ENCODE assay signal across 1 cellular context in the genomic region with DNA sequence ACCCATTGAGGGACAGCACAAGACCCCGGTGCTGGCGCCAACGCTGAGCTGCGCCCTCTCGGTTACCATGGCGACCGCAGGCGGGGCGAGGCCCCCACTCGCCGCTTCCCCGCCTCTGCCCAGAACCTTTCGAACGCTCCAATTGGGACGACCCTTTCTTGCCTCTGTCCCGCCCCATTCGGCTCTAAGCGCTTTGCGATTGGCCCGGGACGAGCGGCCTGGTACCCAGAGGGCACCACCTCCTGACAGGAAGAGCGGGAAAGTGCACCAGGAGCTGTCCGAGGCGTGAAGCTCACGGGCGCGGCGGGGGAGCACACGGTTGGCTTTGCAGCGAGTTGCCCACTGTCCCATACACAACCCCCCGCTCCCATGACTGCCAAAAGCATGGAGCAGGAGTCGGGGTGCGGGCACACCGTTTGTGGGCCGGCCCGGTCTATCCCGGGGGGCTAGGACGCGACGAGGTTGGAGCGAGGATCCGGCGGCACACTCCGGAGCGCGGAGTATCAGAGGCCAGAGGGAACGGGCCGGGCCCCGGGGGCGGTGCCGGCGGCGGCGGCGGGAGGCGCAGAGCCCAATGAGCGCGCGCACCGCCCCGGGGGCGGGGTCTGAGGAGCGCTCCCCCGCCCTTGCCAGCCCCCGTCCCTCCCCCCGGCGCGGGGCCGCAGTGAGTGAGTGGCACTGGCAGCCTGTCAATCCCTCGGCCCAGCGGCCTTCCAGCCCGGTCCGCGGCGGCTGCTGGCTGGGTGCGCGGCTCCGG.
TF ChIP-seq lines count a peak whose summit lies in the region.

No MANE protein-coding gene starts in this region.

TF ChIP-seq in HepG2, 621 proteins besides CTCF, POLR2A, EP300 and RAD21 (continued from another document and continues in another):
- TF ChIP-seq, protein P1, sequence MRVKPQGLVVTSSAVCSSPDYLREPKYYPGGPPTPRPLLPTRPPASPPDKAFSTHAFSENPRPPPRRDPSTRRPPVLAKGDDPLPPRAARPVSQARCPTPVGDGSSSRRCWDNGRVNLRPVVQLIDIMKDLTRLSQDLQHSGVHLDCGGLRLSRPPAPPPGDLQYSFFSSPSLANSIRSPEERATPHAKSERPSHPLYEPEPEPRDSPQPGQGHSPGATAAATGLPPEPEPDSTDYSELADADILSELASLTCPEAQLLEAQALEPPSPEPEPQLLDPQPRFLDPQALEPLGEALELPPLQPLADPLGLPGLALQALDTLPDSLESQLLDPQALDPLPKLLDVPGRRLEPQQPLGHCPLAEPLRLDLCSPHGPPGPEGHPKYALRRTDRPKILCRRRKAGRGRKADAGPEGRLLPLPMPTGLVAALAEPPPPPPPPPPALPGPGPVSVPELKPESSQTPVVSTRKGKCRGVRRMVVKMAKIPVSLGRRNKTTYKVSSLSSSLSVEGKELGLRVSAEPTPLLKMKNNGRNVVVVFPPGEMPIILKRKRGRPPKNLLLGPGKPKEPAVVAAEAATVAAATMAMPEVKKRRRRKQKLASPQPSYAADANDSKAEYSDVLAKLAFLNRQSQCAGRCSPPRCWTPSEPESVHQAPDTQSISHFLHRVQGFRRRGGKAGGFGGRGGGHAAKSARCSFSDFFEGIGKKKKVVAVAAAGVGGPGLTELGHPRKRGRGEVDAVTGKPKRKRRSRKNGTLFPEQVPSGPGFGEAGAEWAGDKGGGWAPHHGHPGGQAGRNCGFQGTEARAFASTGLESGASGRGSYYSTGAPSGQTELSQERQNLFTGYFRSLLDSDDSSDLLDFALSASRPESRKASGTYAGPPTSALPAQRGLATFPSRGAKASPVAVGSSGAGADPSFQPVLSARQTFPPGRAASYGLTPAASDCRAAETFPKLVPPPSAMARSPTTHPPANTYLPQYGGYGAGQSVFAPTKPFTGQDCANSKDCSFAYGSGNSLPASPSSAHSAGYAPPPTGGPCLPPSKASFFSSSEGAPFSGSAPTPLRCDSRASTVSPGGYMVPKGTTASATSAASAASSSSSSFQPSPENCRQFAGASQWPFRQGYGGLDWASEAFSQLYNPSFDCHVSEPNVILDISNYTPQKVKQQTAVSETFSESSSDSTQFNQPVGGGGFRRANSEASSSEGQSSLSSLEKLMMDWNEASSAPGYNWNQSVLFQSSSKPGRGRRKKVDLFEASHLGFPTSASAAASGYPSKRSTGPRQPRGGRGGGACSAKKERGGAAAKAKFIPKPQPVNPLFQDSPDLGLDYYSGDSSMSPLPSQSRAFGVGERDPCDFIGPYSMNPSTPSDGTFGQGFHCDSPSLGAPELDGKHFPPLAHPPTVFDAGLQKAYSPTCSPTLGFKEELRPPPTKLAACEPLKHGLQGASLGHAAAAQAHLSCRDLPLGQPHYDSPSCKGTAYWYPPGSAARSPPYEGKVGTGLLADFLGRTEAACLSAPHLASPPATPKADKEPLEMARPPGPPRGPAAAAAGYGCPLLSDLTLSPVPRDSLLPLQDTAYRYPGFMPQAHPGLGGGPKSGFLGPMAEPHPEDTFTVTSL (CRISPR knock-in tag; IDR thresholded peaks at IDR 0.05; ENCODE audit: borderline replicate concordance), result peak; percentile 23; the same call in 1 of the 2 replicates
- TF ChIP-seq TOE1 (CRISPR knock-in tag; IDR thresholded peaks at IDR 0.05) (no peak; the same call in 1 of the 2 replicates), SIX4 (CRISPR knock-in tag; IDR thresholded peaks at IDR 0.05) (no peak; the same call in 1 of the 2 replicates), TBX2 (CRISPR knock-in tag; IDR thresholded peaks at IDR 0.05; ENCODE audit: borderline replicate concordance) (peak; percentile 96), CCAR2 (optimal IDR thresholded peaks at IDR 0.05; ENCODE audit: low read depth, low read length) (no peak), SOX6 (IDR thresholded peaks at IDR 0.05) (no peak), SOX6 (CRISPR knock-in tag; IDR thresholded peaks at IDR 0.05) (peak; percentile 58; the same call in 1 of the 2 replicates), ZNF496 (CRISPR knock-in tag; IDR thresholded peaks at IDR 0.05; ENCODE audit: insufficient replicate concordance) (peak; percentile 58), ZNF44 (CRISPR knock-in tag; IDR thresholded peaks at IDR 0.05) (peak; percentile 80; the same call in 1 of the 2 replicates), SIN3B (IDR thresholded peaks at IDR 0.05; ENCODE audit: low read length) (no peak), GATA4 (IDR thresholded peaks at IDR 0.05; ENCODE audit: borderline replicate concordance, low read depth) (no peak), ETV5 (CRISPR knock-in tag; IDR thresholded peaks at IDR 0.05; ENCODE audit: borderline replicate concordance) (peak; percentile 67), DR1 (CRISPR knock-in tag; IDR thresholded peaks at IDR 0.05) (peak; percentile 74; the same call in 1 of the 2 replicates), HNRNPH1 (optimal IDR thresholded peaks at IDR 0.05; ENCODE audit: low read depth, low read length) (no peak), ZC3H4 (CRISPR knock-in tag; IDR thresholded peaks at IDR 0.05; ENCODE audit: borderline replicate concordance) (no peak), ZNF331 (CRISPR knock-in tag; IDR thresholded peaks at IDR 0.05) (peak; percentile 80; the same call in 1 of the 2 replicates), ZNF841 (CRISPR knock-in tag; IDR thresholded peaks at IDR 0.05; ENCODE audit: borderline replicate concordance) (peak; percentile 95), ZNF124 (CRISPR knock-in tag; IDR thresholded peaks at IDR 0.05) (peak; percentile 50; the same call in 1 of the 2 replicates), SRSF1 (optimal IDR thresholded peaks at IDR 0.05; ENCODE audit: low read depth, low read length) (no peak), EZH2 (conservative IDR thresholded peaks at IDR 0.05; ENCODE audit: low read depth, low read length) (no peak), ZNF432 (CRISPR knock-in tag; IDR thresholded peaks at IDR 0.05; ENCODE audit: borderline replicate concordance) (no peak), KLF6 (CRISPR knock-in tag; IDR thresholded peaks at IDR 0.05) (peak; percentile 95), NR2F2 (IDR thresholded peaks at IDR 0.05; ENCODE audit: borderline replicate concordance, low read depth) (no peak), ZNF556 (CRISPR knock-in tag; IDR thresholded peaks at IDR 0.05; ENCODE audit: borderline replicate concordance) (peak; percentile 77; the same call in 1 of the 2 replicates), SMAD9 (CRISPR knock-in tag; IDR thresholded peaks at IDR 0.05) (no peak), ZNF703 (CRISPR knock-in tag; IDR thresholded peaks at IDR 0.05; ENCODE audit: borderline replicate concordance) (peak; percentile 73), ZNF235 (CRISPR knock-in tag; IDR thresholded peaks at IDR 0.05; ENCODE audit: borderline replicate concordance) (peak; percentile 85; the same call in 1 of the 2 replicates), PHF8 (CRISPR knock-in tag; IDR thresholded peaks at IDR 0.05) (peak; percentile 63)
- TF ChIP-seq, protein P2, sequence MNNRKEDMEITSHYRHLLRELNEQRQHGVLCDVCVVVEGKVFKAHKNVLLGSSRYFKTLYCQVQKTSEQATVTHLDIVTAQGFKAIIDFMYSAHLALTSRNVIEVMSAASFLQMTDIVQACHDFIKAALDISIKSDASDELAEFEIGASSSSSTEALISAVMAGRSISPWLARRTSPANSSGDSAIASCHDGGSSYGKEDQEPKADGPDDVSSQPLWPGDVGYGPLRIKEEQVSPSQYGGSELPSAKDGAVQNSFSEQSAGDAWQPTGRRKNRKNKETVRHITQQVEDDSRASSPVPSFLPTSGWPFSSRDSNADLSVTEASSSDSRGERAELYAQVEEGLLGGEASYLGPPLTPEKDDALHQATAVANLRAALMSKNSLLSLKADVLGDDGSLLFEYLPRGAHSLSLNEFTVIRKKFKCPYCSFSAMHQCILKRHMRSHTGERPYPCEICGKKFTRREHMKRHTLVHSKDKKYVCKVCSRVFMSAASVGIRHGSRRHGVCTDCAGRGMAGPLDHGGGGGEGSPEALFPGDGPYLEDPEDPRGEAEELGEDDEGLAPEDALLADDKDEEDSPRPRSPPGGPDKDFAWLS (CRISPR knock-in tag; IDR thresholded peaks at IDR 0.05; ENCODE audit: borderline replicate concordance), result no peak
- TF ChIP-seq, protein P3, sequence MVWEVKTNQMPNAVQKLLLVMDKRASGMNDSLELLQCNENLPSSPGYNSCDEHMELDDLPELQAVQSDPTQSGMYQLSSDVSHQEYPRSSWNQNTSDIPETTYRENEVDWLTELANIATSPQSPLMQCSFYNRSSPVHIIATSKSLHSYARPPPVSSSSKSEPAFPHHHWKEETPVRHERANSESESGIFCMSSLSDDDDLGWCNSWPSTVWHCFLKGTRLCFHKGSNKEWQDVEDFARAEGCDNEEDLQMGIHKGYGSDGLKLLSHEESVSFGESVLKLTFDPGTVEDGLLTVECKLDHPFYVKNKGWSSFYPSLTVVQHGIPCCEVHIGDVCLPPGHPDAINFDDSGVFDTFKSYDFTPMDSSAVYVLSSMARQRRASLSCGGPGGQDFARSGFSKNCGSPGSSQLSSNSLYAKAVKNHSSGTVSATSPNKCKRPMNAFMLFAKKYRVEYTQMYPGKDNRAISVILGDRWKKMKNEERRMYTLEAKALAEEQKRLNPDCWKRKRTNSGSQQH (CRISPR knock-in tag; IDR thresholded peaks at IDR 0.05; ENCODE audit: low read depth), result no peak
- TF ChIP-seq, protein P4, sequence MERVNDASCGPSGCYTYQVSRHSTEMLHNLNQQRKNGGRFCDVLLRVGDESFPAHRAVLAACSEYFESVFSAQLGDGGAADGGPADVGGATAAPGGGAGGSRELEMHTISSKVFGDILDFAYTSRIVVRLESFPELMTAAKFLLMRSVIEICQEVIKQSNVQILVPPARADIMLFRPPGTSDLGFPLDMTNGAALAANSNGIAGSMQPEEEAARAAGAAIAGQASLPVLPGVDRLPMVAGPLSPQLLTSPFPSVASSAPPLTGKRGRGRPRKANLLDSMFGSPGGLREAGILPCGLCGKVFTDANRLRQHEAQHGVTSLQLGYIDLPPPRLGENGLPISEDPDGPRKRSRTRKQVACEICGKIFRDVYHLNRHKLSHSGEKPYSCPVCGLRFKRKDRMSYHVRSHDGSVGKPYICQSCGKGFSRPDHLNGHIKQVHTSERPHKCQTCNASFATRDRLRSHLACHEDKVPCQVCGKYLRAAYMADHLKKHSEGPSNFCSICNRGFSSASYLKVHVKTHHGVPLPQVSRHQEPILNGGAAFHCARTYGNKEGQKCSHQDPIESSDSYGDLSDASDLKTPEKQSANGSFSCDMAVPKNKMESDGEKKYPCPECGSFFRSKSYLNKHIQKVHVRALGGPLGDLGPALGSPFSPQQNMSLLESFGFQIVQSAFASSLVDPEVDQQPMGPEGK (CRISPR knock-in tag; IDR thresholded peaks at IDR 0.05), result peak; percentile 88
- TF ChIP-seq, protein P5, sequence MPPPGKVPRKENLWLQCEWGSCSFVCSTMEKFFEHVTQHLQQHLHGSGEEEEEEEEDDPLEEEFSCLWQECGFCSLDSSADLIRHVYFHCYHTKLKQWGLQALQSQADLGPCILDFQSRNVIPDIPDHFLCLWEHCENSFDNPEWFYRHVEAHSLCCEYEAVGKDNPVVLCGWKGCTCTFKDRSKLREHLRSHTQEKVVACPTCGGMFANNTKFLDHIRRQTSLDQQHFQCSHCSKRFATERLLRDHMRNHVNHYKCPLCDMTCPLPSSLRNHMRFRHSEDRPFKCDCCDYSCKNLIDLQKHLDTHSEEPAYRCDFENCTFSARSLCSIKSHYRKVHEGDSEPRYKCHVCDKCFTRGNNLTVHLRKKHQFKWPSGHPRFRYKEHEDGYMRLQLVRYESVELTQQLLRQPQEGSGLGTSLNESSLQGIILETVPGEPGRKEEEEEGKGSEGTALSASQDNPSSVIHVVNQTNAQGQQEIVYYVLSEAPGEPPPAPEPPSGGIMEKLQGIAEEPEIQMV (CRISPR knock-in tag; IDR thresholded peaks at IDR 0.05; ENCODE audit: low read depth), result peak; percentile 85; the same call in 1 of the 2 replicates
- TF ChIP-seq, protein P6, sequence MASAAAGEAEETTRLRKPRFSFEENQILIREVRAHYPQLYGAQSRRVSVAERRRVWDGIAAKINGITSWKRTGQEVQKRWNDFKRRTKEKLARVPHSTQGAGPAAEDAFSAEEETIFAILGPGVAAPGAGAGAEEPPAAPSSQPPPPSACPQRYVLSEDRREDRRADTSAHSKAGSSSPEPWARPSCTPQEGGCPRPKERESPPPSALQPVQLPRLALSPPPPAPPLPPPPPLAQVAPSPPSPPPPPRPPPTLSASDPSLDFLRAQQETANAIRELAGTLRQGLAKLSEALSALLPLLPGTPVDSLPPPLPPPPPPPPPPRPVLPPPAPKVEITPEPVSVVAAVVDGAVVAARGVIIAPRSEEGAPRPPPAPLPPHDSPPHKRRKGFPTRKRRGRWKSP (CRISPR knock-in tag; IDR thresholded peaks at IDR 0.05), result peak; percentile 98
- TF ChIP-seq, protein P7, sequence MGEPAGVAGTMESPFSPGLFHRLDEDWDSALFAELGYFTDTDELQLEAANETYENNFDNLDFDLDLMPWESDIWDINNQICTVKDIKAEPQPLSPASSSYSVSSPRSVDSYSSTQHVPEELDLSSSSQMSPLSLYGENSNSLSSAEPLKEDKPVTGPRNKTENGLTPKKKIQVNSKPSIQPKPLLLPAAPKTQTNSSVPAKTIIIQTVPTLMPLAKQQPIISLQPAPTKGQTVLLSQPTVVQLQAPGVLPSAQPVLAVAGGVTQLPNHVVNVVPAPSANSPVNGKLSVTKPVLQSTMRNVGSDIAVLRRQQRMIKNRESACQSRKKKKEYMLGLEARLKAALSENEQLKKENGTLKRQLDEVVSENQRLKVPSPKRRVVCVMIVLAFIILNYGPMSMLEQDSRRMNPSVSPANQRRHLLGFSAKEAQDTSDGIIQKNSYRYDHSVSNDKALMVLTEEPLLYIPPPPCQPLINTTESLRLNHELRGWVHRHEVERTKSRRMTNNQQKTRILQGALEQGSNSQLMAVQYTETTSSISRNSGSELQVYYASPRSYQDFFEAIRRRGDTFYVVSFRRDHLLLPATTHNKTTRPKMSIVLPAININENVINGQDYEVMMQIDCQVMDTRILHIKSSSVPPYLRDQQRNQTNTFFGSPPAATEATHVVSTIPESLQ (CRISPR knock-in tag; conservative IDR thresholded peaks at IDR 0.05), result no peak
- TF ChIP-seq, protein P8, sequence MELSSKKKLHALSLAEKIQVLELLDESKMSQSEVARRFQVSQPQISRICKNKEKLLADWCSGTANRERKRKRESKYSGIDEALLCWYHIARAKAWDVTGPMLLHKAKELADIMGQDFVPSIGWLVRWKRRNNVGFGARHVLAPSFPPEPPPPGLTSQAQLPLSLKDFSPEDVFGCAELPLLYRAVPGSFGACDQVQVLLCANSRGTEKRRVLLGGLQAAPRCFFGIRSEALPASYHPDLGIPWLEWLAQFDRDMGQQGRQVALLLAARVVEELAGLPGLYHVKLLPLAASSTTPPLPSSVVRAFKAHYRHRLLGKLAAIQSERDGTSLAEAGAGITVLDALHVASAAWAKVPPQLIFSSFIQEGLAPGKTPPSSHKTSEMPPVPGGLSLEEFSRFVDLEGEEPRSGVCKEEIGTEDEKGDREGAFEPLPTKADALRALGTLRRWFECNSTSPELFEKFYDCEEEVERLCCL (CRISPR knock-in tag; IDR thresholded peaks at IDR 0.05; ENCODE audit: borderline replicate concordance), result no peak
- TF ChIP-seq, protein P9, sequence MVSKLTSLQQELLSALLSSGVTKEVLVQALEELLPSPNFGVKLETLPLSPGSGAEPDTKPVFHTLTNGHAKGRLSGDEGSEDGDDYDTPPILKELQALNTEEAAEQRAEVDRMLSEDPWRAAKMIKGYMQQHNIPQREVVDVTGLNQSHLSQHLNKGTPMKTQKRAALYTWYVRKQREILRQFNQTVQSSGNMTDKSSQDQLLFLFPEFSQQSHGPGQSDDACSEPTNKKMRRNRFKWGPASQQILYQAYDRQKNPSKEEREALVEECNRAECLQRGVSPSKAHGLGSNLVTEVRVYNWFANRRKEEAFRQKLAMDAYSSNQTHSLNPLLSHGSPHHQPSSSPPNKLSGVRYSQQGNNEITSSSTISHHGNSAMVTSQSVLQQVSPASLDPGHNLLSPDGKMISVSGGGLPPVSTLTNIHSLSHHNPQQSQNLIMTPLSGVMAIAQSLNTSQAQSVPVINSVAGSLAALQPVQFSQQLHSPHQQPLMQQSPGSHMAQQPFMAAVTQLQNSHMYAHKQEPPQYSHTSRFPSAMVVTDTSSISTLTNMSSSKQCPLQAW (CRISPR knock-in tag; IDR thresholded peaks at IDR 0.05), result peak; percentile 75; the same call in 1 of the 2 replicates
